In the genomic region with DNA sequence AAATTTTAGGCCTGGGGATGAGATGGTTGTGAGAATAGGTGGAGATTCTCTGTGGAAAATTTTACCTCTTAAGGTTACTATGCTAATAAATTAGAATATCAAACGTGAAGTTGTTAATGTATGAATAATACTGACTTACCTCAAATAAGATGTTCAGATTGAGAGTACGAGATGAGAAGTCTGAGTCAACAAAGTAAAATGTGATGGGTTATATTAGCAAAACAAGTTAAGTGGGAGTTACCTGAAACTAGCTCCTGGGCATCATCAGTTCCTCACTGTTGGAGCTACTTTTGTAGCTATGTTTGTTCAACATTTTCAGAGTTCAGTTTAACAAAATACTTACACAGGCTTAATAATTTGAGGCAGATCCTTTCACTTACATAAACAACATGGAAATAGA, we compare ENCODE assay signal across 29 cellular contexts.
"Had no signal": no experiment of that assay in that cellular context is flagged by ENCODE, and none has a peak within 500 bp of the region (broad histone marks: within the 10 kb centered on the region; RNA-seq: fewer than 3 reads in every experiment).

No MANE protein-coding gene starts in this region.

- H3K9me3 Mint-ChIP-seq: activated CD4-positive, alpha-beta memory T cell treated with anti-CD3 and anti-CD28 coated beads, Interleukin-2, amount 10 ng/mL, durations not matched to agents 7 days and 5 days; activated naive CD4-positive, alpha-beta T cell treated with anti-CD3 and anti-CD28 coated beads, Interleukin-2, amount 50 U/mL, for 72 hours; T-helper 1 cell treated with Interleukin-12 subunit alpha and Interleukin-12 subunit beta and Interleukin-4 antibody, amounts not matched to agents 30 μg/mL and 1 μg/mL, for 36 hours; T-helper 2 cell treated with Interferon-gamma antibody and Interleukin-4, amounts not matched to agents 5 μg/mL and 100 μg/mL, for 36 hours had no signal

- H3K27ac Mint-ChIP-seq: activated CD4-positive, alpha-beta memory T cell treated with anti-CD3 and anti-CD28 coated beads, Interleukin-2, amount 10 ng/mL, durations not matched to agents 7 days and 5 days; activated CD8-positive, alpha-beta memory T cell treated with anti-CD3 and anti-CD28 coated beads, Interleukin-2, amount 10 ng/mL, durations not matched to agents 7 days and 5 days; activated naive CD4-positive, alpha-beta T cell treated with anti-CD3 and anti-CD28 coated beads, Interleukin-2, amount 50 U/mL, for 72 hours; T-helper 1 cell treated with Interleukin-12 subunit alpha and Interleukin-12 subunit beta and Interleukin-4 antibody, amounts not matched to agents 30 μg/mL and 1 μg/mL, for 36 hours; T-helper 2 cell treated with Interferon-gamma antibody and Interleukin-4, amounts not matched to agents 5 μg/mL and 100 μg/mL, for 36 hours had no signal

- H3K4me1 ChIP-seq: adrenal gland, body of pancreas, breast epithelium had no signal

- H3K4me1 Mint-ChIP-seq: activated CD4-positive, alpha-beta memory T cell treated with anti-CD3 and anti-CD28 coated beads, Interleukin-2, amount 10 ng/mL, durations not matched to agents 7 days and 5 days; activated CD8-positive, alpha-beta memory T cell treated with anti-CD3 and anti-CD28 coated beads, Interleukin-2, amount 10 ng/mL, durations not matched to agents 7 days and 5 days had no signal

- DNase-seq: activated CD4-positive, alpha-beta memory T cell treated with anti-CD3 and anti-CD28 coated beads, Interleukin-2, amount 10 ng/mL, durations not matched to agents 7 days and 5 days; activated CD4-positive, alpha-beta T cell treated with anti-CD3 and anti-CD28 coated beads for 4 hours; activated CD8-positive, alpha-beta memory T cell treated with anti-CD3 and anti-CD28 coated beads for 24 hours; activated CD8-positive, alpha-beta memory T cell treated with anti-CD3 and anti-CD28 coated beads, Interleukin-2, amount 10 ng/mL, durations not matched to agents 7 days and 5 days; activated CD8-positive, alpha-beta memory T cell treated with anti-CD3 and anti-CD28 coated beads, Interleukin-2, amount 50 U/mL, for 48 hours; activated effector memory CD4-positive, alpha-beta T cell treated with anti-CD3 and anti-CD28 coated beads, Interleukin-2, amount 50 U/mL, for 16 hours; activated naive CD4-positive, alpha-beta T cell; activated T-cell treated with anti-CD3 and anti-CD28 coated beads, Interleukin-2, amount 50 U/mL, for 48 hours; adrenal gland; body of pancreas; caudate nucleus; cerebellar nuclear complex; NCI-H1048; NCI-H1105 treated with DMSO at 0.1 percent for 48 hours; NCI-H1436; NCI-H1694 treated with DMSO at 0.1 percent for 48 hours; NCI-H2029; NCI-H510A; NCI-H526; NCI-H748 treated with DMSO at 0.1 percent for 48 hours; NK-92 treated with Interleukin-12 subunit alpha and Interleukin-12 subunit beta, amount 100 ng/mL, for 24 hours; Right ventricle myocardium superior had no signal

- FAIRE-seq: astrocyte, colon, TTC549 had no signal

- H3K4me3 ChIP-seq: adrenal gland, body of pancreas, breast epithelium had no signal

- H3K27ac ChIP-seq: adrenal gland, body of pancreas, breast epithelium had no signal

- ATAC-seq: activated CD8-positive, alpha-beta memory T cell treated with anti-CD3 and anti-CD28 coated beads, Interleukin-2, amount 10 ng/mL, durations not matched to agents 7 days and 5 days; body of pancreas had no signal

- H3K27me3 Mint-ChIP-seq: activated CD4-positive, alpha-beta memory T cell treated with anti-CD3 and anti-CD28 coated beads, Interleukin-2, amount 10 ng/mL, durations not matched to agents 7 days and 5 days; activated CD8-positive, alpha-beta memory T cell treated with anti-CD3 and anti-CD28 coated beads, Interleukin-2, amount 10 ng/mL, durations not matched to agents 7 days and 5 days had no signal

- H3K9me3 ChIP-seq: adrenal gland, body of pancreas, breast epithelium had no signal

- H3K4me3 Mint-ChIP-seq: activated CD4-positive, alpha-beta memory T cell treated with anti-CD3 and anti-CD28 coated beads, Interleukin-2, amount 10 ng/mL, durations not matched to agents 7 days and 5 days; activated CD8-positive, alpha-beta memory T cell treated with anti-CD3 and anti-CD28 coated beads, Interleukin-2, amount 10 ng/mL, durations not matched to agents 7 days and 5 days; T-helper 1 cell treated with Interleukin-12 subunit alpha and Interleukin-12 subunit beta and Interleukin-4 antibody, amounts not matched to agents 30 μg/mL and 1 μg/mL, for 36 hours; T-helper 2 cell treated with Interferon-gamma antibody and Interleukin-4, amounts not matched to agents 5 μg/mL and 100 μg/mL, for 36 hours had no signal

- H3K27me3 ChIP-seq: adrenal gland, body of pancreas, breast epithelium had no signal
